ENCODE assay signal across 9 cellular contexts in genomic region chr6:28335564-28336283, GRCh38. TPM values are rescaled to one million over a fixed set of nuclear protein-coding genes. Genes with fewer than 3 reads are reported as not detected.
DNase-seq lines count a peak whose midpoint lies in the region; ATAC-seq, FAIRE-seq and TF ChIP-seq lines count a peak whose summit lies in the region.
"Had no signal": no experiment of that assay in that cellular context is flagged by ENCODE, and none has a peak within 500 bp of the region (broad histone marks: within the 10 kb centered on the region; RNA-seq: fewer than 3 reads in every experiment).

ZSCAN31 (minus strand) TSS chr6:28336148; CDS start chr6:28329683, 6,465 bp downstream.

- peak; percentile 81 for ATAC-seq in GM19452 (IDR thresholded peaks at IDR 0.05; ENCODE audit: unreplicated experiment)

- H3K36me3 Mint-ChIP-seq in CD14-positive monocyte = no peaks in the 10 kb centered on the region

- peak; percentile 94 for TF ChIP-seq POLR2A in endothelial cell of umbilical vein (IDR thresholded peaks at IDR 0.05; ENCODE audit: low read depth, low read length)

- WGBS in mesodermal cell (ENCODE audit: insufficient coverage in 2 of 2), 2 experiments = 0% methylated on average over 22 to 24 of the region's 35 CpGs

- H4K20me1 ChIP-seq in endothelial cell of umbilical vein (replicated peaks; ENCODE audit: control insufficient read depth, extremely low read depth, insufficient read depth, low read length) = no peaks in the 10 kb centered on the region

- peak; percentile 97 for FAIRE-seq in endothelial cell of umbilical vein (lab: Jason Lieb, UNC)

- intact Hi-C loops in CD14-positive monocyte (cut with micrococcal nuclease) (loop anchor here (5.0 to 10.0 kb wide), 5 partner anchors 71 to 1201 kb away; partner anchors contain the start of genes NKAPL (in 1 of the 2), ZNF165 (in 1 of the 2) and ZSCAN26 (in 1 of the 2)), endothelial cell of umbilical vein (cut with micrococcal nuclease) (loop anchor here (1.0 to 5.0 kb wide), 10 partner anchors 14 to 1292 kb away; partner anchors contain the start of genes PGBD1, ZKSCAN3, ZNF165 and ZSCAN26)

- no peak within 1 kb of the TSS for H3K4me3 Mint-ChIP-seq in CD14-positive monocyte
- H3K4me3 Mint-ChIP-seq: nephron had no signal

- H3K79me2 ChIP-seq in endothelial cell of umbilical vein (ENCODE audit: control insufficient read depth, insufficient read depth, low read length) = no peaks in the 10 kb centered on the region

- peak within 1 kb of the TSS in 1 of 7 donors; percentile 57 for H3K27ac Mint-ChIP-seq in CD14-positive monocyte
- H3K27ac Mint-ChIP-seq: nephron had no signal

- peak within 1 kb of the TSS; percentile 70 to 79 (median 73) for H3K4me3 ChIP-seq in endothelial cell of umbilical vein (replicated peaks in 1 of 3; ENCODE audit: insufficient read depth in 1 of 3, low read depth in 1 of 3, low read length in 3 of 3)
- peak within 1 kb of the TSS; percentile 77 for H3K4me3 ChIP-seq in mesodermal cell (ENCODE audit: extremely low read depth, insufficient read depth, low read length, poor library complexity, severe bottlenecking)

- H2AFZ ChIP-seq in endothelial cell of umbilical vein (ENCODE audit: low read depth, low read length) = peak within 1 kb of the TSS; percentile 81

- H3K4me2 ChIP-seq in endothelial cell of umbilical vein (ENCODE audit: insufficient read depth, low read length) = peak within 1 kb of the TSS; percentile 88

- H3K9me3 Mint-ChIP-seq in CD14-positive monocyte = peaks cover 4 to 8% (median 8%) of the 10 kb centered on the region in 7 donors
- H3K9me3 Mint-ChIP-seq: nephron had no signal

- TF ChIP-seq CTCF in CD14-positive monocyte (IDR thresholded peaks at IDR 0.05) = no peak
- TF ChIP-seq CTCF in endothelial cell of umbilical vein (IDR thresholded peaks at IDR 0.05; ENCODE audit: extremely low read depth in 1 of 2, insufficient read depth in 1 of 2, low read depth in 1 of 2, low read length in 2 of 2) = no peak

- CTCF ChIA-PET in endothelial cell of umbilical vein (lab: Charles Lee) = interaction anchor here (1.1 to 4.8 kb wide), 8 partner anchors 10 to 193 kb away, joined by 3 to 33 read pairs (median 4); no protein-coding TSS in a partner anchor

- BruUV-seq in endothelial cell of umbilical vein (replicated peaks; lab: Mats Ljungman, UMichigan) = TSS peak; percentile 87

- H3K9me3 ChIP-seq in endothelial cell of umbilical vein (replicated peaks; ENCODE audit: control insufficient read depth, insufficient read depth, low read length) (no peaks in the 10 kb centered on the region), mesodermal cell (ENCODE audit: control insufficient read depth, low read length) (no peaks in the 10 kb centered on the region)

- dilution Hi-C loops in endothelial cell of umbilical vein (cut with MboI; ENCODE audit: extremely low pct_ligation_motif_present, low sequenced_read_pairs) = no loop called here

- H3K27ac ChIP-seq in endothelial cell of umbilical vein (ENCODE audit: insufficient read depth, low read depth, low read length) (peak within 1 kb of the TSS; percentile 96), mesodermal cell (ENCODE audit: low read depth, low read length, severe bottlenecking) (peak within 1 kb of the TSS; percentile 99)

- H3K27me3 Mint-ChIP-seq in CD14-positive monocyte (ENCODE audit: low read depth in 3 of 3) = no peaks in the 10 kb centered on the region

- POLR2A ChIA-PET in endothelial cell of umbilical vein (lab: Charles Lee) = interaction anchor here (0.5 to 2.0 kb wide), 14 partner anchors 12 to 528 kb away, joined by 3 to 15 read pairs (median 4); partner anchors contain the start of genes PGBD1, ZKSCAN4, ZKSCAN8 and ZSCAN26

- H3K9me1 ChIP-seq in endothelial cell of umbilical vein (replicated peaks; ENCODE audit: control insufficient read depth, extremely low read depth, insufficient read depth, low read length) = no peaks in the 10 kb centered on the region

- DNase-seq in CD14-positive monocyte (ENCODE audit: low spot score) = peak; percentile 94
- peak; percentile 78 for DNase-seq in HK-2 (ENCODE audit: unreplicated experiment)
- peak; percentile 90 for DNase-seq in NOMO-1 treated with DMSO at 0.1 percent for 48 hours (lab: John Stamatoyannopoulos, UW; ENCODE audit: unreplicated experiment)
- peak; percentile 83 for DNase-seq in activated CD8-positive, alpha-beta memory T cell treated with anti-CD3 and anti-CD28 coated beads, Interleukin-2, amount 50 U/mL, for 48 hours
- DNase-seq in endothelial cell of umbilical vein (ENCODE audit: low read depth, low spot score) = peak; percentile 98
- DNase-seq in stimulated activated CD8-positive, alpha-beta memory T cell treated with anti-CD3 and anti-CD28 coated beads, Interleukin-15, amount 100 ng/mL, for 4 hours (ENCODE audit: low read depth in 2 of 2) = peak; percentile 60 to 84

- no peaks in the 10 kb centered on the region for H3K27me3 ChIP-seq in endothelial cell of umbilical vein (ENCODE audit: control insufficient read depth in 2 of 2, insufficient read depth in 2 of 2, low read length in 2 of 2)

- no peaks in the 10 kb centered on the region for H3K36me3 ChIP-seq in endothelial cell of umbilical vein (ENCODE audit: control insufficient read depth in 2 of 2, extremely low read depth in 1 of 2, insufficient read depth in 2 of 2, low read length in 2 of 2)
- no peaks in the 10 kb centered on the region for H3K36me3 ChIP-seq in mesodermal cell (ENCODE audit: control insufficient read depth, insufficient read depth, low read length)

- peak within 1 kb of the TSS; percentile 96 for H3K9ac ChIP-seq in endothelial cell of umbilical vein (replicated peaks; ENCODE audit: extremely low read depth, insufficient read depth, low read length)

- H3K4me1 Mint-ChIP-seq in CD14-positive monocyte = peaks cover 5% of the 10 kb centered on the region
- H3K4me1 Mint-ChIP-seq: nephron had no signal

- H3K4me1 ChIP-seq in endothelial cell of umbilical vein (ENCODE audit: control insufficient read depth, extremely low read depth, insufficient read depth, low read length) = peaks cover 15% of the 10 kb centered on the region
- H3K4me1 ChIP-seq in mesodermal cell (ENCODE audit: control insufficient read depth, insufficient read depth, low read length, poor library complexity, severe bottlenecking) = peaks cover 2% of the 10 kb centered on the region

TF ChIP-seq in endothelial cell of umbilical vein, 7 proteins besides CTCF, POLR2A, EP300 and RAD21:
- TF ChIP-seq MAX (IDR thresholded peaks at IDR 0.05; ENCODE audit: insufficient read depth, insufficient read length) = no peak
- no peak for TF ChIP-seq GATA2 (IDR thresholded peaks at IDR 0.05; ENCODE audit: insufficient read depth, insufficient read length, low read depth, low read length)
- TF ChIP-seq MYC (IDR thresholded peaks at IDR 0.05; ENCODE audit: low read depth, low read length) = no peak
- TF ChIP-seq EZH2 (IDR thresholded peaks at IDR 0.05; ENCODE audit: borderline replicate concordance, low read depth, low read length, severe bottlenecking) = no peak
- TF ChIP-seq JUN (IDR thresholded peaks at IDR 0.05; ENCODE audit: borderline replicate concordance, insufficient read depth, insufficient read length, low read depth) = peak; percentile 80
- peak; percentile 57 for TF ChIP-seq POLR2AphosphoS5 (IDR thresholded peaks at IDR 0.05; ENCODE audit: insufficient read depth, low read depth, low read length)
- TF ChIP-seq FOS (IDR thresholded peaks at IDR 0.05; ENCODE audit: borderline replicate concordance, insufficient read depth, low read length) = peak; percentile 91
TF ChIP-seq in endothelial cell of umbilical vein: peak in this region for 3.

RNA-seq across cellular contexts. Expression of gene ZSCAN31, which starts in this region (rescaled TPM):
- polyA plus RNA-seq in CD14-positive monocyte (under 1 TPM in 1 of 2 donors, not detected in 1; 0.25 TPM), endothelial cell of umbilical vein (11.0 and 12.9 TPM in 2 replicates)
- total RNA-seq in endothelial cell of umbilical vein = 19.5 and 23.0 TPM in 2 replicates
- polyA plus RNA-seq in endothelial cell of umbilical vein (2011; cell fraction: cytosol; rRNA removed) = 19.9 and 24.1 TPM in 2 replicates
- polyA plus RNA-seq in endothelial cell of umbilical vein (2011; cell fraction: nucleus; rRNA removed) = 45.5 and 49.6 TPM in 2 replicates
- 18.0 and 26.7 TPM in 2 replicates for polyA plus RNA-seq in endothelial cell of umbilical vein (2012)
- 22.5 and 27.7 TPM in 2 replicates for polyA minus RNA-seq in endothelial cell of umbilical vein
- polyA minus RNA-seq in endothelial cell of umbilical vein (2011; cell fraction: cytosol; rRNA and poly(A)+ RNA removed) = 6.3 TPM
- polyA minus RNA-seq in endothelial cell of umbilical vein (2011; cell fraction: nucleus; rRNA and poly(A)+ RNA removed) = 14.4 and 18.7 TPM in 2 replicates
- polyA plus RNA-seq in mesodermal cell (2013, experiment 1 of 2) = 2.9 TPM
- 2.8 TPM for polyA plus RNA-seq in mesodermal cell (2013, experiment 2 of 2)

Comparison
In these comparisons a context has a peak if more than half of its experiments do, and no peak if none do; other contexts are left out.
1. Peak in every context shown above with its lines: DNase-seq, ATAC-seq, H3K4me3 ChIP-seq and H3K27ac ChIP-seq.
2. RNA of gene ZSCAN31 (polyA plus RNA-seq): 11.0 to 49.6 TPM in endothelial cell of umbilical vein; 0.25 TPM in CD14-positive monocyte; every median in the first group is over 4 times any median in the second.
3. Peak in DNase-seq in CD14-positive monocyte; RNA of the gene not detected or under 1 TPM.